In genomic region chr3:194872669-194872977, GRCh38 we compare ENCODE assay signal across 10 cellular contexts.
DNase-seq lines count a peak whose midpoint lies in the region; ATAC-seq, FAIRE-seq and TF ChIP-seq lines count a peak whose summit lies in the region.
"Had no signal": no experiment of that assay in that cellular context is flagged by ENCODE, and none has a peak within 500 bp of the region (broad histone marks: within the 10 kb centered on the region; RNA-seq: fewer than 3 reads in every experiment).

No MANE protein-coding gene starts in this region.

- H3K27me3 ChIP-seq in IMR-90 (ENCODE audit: control insufficient read depth, insufficient read depth, low read length) (no peaks in the 10 kb centered on the region; the same call in 1 of the 2 replicates), bronchial epithelial cell (ENCODE audit: control insufficient read depth, insufficient read depth, low read length) (no peaks in the 10 kb centered on the region), keratinocyte (ENCODE audit: control insufficient read depth, extremely low read depth, insufficient read depth, low read length) (no peaks in the 10 kb centered on the region)

- FAIRE-seq in bronchial epithelial cell (lab: Jason Lieb, UNC): no peak
- FAIRE-seq in keratinocyte (lab: Jason Lieb, UNC): peak; percentile 95

- ATAC-seq in IMR-90 (ENCODE audit: low read depth): peak; percentile 43
- ATAC-seq in HG03457 (IDR thresholded peaks at IDR 0.05; ENCODE audit: unreplicated experiment): no peak
- no peak for ATAC-seq in stimulated activated naive CD8-positive, alpha-beta T cell treated with anti-CD3 and anti-CD28 coated beads, Interleukin-15, Interleukin-2, amounts not matched to agents 100 U/mL and 50 U/mL, for 24 hours
- ATAC-seq in HG02763 (IDR thresholded peaks at IDR 0.05; ENCODE audit: unreplicated experiment): no peak

- CTCF ChIA-PET in IMR-90 (lab: Yijun Ruan, JAX): interaction anchor here (0.8 kb wide), 1 partner anchor 234 kb away, joined by 3 read pairs; no protein-coding TSS in a partner anchor

- H3K4me2 ChIP-seq in IMR-90 (ENCODE audit: low read depth, low read length) (peak overlapping the region; percentile 66), keratinocyte (ENCODE audit: control insufficient read depth, extremely low read depth, insufficient read depth, low read depth, low read length) (peak overlapping the region; percentile 74)

- in situ Hi-C loops in IMR-90 (cut with MboI; ENCODE audit: low sequenced_read_pairs): loop anchor here (25.0 kb wide), 1 partner anchor 535 kb away; no protein-coding TSS in a partner anchor

- DNase-seq in AG08395 (ENCODE audit: low spot score) (peak; percentile 73), IMR-90 (peak; percentile 83), bronchial epithelial cell (ENCODE audit: low read depth) (peak; percentile 79), keratinocyte (ENCODE audit: low read depth, low spot score) (peak; percentile 32), GM19238 (ENCODE audit: insufficient read length, low spot score) (no peak)
- no peak for DNase-seq in stimulated activated naive CD8-positive, alpha-beta T cell treated with anti-CD3 and anti-CD28 coated beads, Interleukin-15, Interleukin-2, amounts not matched to agents 100 U/mL and 50 U/mL, for 24 hours
- DNase-seq: cerebellar nuclear complex, T-helper 1 cell had no signal

- H2BK5ac ChIP-seq in IMR-90 (ENCODE audit: low read depth, low read length, poor library complexity, severe bottlenecking): peak overlapping the region; percentile 76

- peak overlapping the region; percentile 92; the same call in 1 of the 2 replicates for H3K14ac ChIP-seq in IMR-90 (replicated peaks; ENCODE audit: low read depth, low read length)

- peak overlapping the region; percentile 81 for H3K18ac ChIP-seq in IMR-90 (ENCODE audit: low read depth, low read length)

- peak overlapping the region; percentile 93 for H3K4ac ChIP-seq in IMR-90 (ENCODE audit: low read depth, low read length)

- no peaks in the 10 kb centered on the region for H4K20me1 ChIP-seq in IMR-90 (ENCODE audit: insufficient read depth, low read length)
- H4K20me1 ChIP-seq in keratinocyte (ENCODE audit: control insufficient read depth, extremely low read depth, insufficient read depth, low read length): no peaks in the 10 kb centered on the region

- intact Hi-C loops in IMR-90 (cut with micrococcal nuclease): loop anchor here (2.0 kb wide), 1 partner anchor 184 kb away; no protein-coding TSS in a partner anchor

- WGBS in IMR-90 (ENCODE audit: extremely low coverage in 2 of 2, insufficient read length in 1 of 2), 2 experiments: no CpG with 5 or more reads among the region's 2 CpGs

- H3K4me1 ChIP-seq in IMR-90 (ENCODE audit: control insufficient read depth, insufficient read depth, low read length) (peaks cover 17% of the 10 kb centered on the region), keratinocyte (ENCODE audit: control insufficient read depth, extremely low read depth, insufficient read depth, low read length) (peaks cover 36% of the 10 kb centered on the region)

- peak overlapping the region; percentile 96 for H2AK5ac ChIP-seq in IMR-90 (ENCODE audit: low read depth, low read length)

- no peak for TF ChIP-seq RAD21 in IMR-90 (IDR thresholded peaks at IDR 0.05; ENCODE audit: low read length)

- no TSS peak for BruUV-seq in IMR-90 (replicated peaks; lab: Mats Ljungman, UMichigan)

- H3K36me3 ChIP-seq in IMR-90 (ENCODE audit: control insufficient read depth, insufficient read depth, low read length) (no peaks in the 10 kb centered on the region), bronchial epithelial cell (ENCODE audit: control insufficient read depth, insufficient read depth, low read length) (no peaks in the 10 kb centered on the region), keratinocyte (ENCODE audit: control insufficient read depth in 2 of 2, extremely low read depth in 1 of 2, insufficient read depth in 2 of 2, low read length in 2 of 2) (no peaks in the 10 kb centered on the region)

- H3K27ac ChIP-seq in IMR-90 (ENCODE audit: insufficient read depth, low read length): peak overlapping the region; percentile 86
- H3K27ac ChIP-seq in keratinocyte (ENCODE audit: control insufficient read depth, insufficient read depth, low read length): peak overlapping the region; percentile 82

- H3K4me3 ChIP-seq in IMR-90 (ENCODE audit: insufficient read depth, low read depth, low read length) (no peak overlapping the region), bronchial epithelial cell (ENCODE audit: low read depth, low read length) (no peak overlapping the region), keratinocyte (ENCODE audit: control insufficient read depth in 2 of 3, extremely low read depth in 1 of 3, insufficient read depth in 2 of 3, low read depth in 1 of 3, low read length in 3 of 3) (no peak overlapping the region)

- no peaks in the 10 kb centered on the region for H3K79me1 ChIP-seq in IMR-90 (ENCODE audit: low read depth in 1 of 2, low read length in 2 of 2)

- H2BK20ac ChIP-seq in IMR-90 (ENCODE audit: low read depth, low read length): peak overlapping the region; percentile 91

- H4K8ac ChIP-seq in IMR-90 (ENCODE audit: low read depth in 2 of 2, low read length in 2 of 2): peak overlapping the region; percentile 81 to 86; a peak in 2 of 4 replicates

- H3K23ac ChIP-seq in IMR-90 (ENCODE audit: low read depth, low read length): peak overlapping the region; percentile 70

- TF ChIP-seq POLR2A in IMR-90 (IDR thresholded peaks at IDR 0.05; ENCODE audit: low read depth, low read length): no peak

- peak overlapping the region; percentile 82; the same call in 2 of the 3 replicates for H2BK15ac ChIP-seq in IMR-90 (ENCODE audit: low read depth, low read length)

- peak overlapping the region; percentile 63; the same call in 1 of the 2 replicates for H3K56ac ChIP-seq in IMR-90 (ENCODE audit: extremely low read depth, insufficient read depth, low read length)

- TF ChIP-seq CTCF in IMR-90 (conservative IDR thresholded peaks at IDR 0.05; ENCODE audit: low read depth, low read length) (no peak), bronchial epithelial cell (IDR thresholded peaks at IDR 0.05; ENCODE audit: insufficient read depth, low read length, severe bottlenecking) (no peak), keratinocyte (optimal IDR thresholded peaks at IDR 0.05 in 1 of 3, IDR thresholded peaks at IDR 0.05 in 1 of 3, conservative IDR thresholded peaks at IDR 0.05 in 1 of 3; ENCODE audit: extremely low read depth in 1 of 3, insufficient read depth in 2 of 3, low read length in 3 of 3) (no peak)

- H2BK120ac ChIP-seq in IMR-90 (ENCODE audit: low read depth, low read length): peak overlapping the region; percentile 92

- H3K9ac ChIP-seq in IMR-90 (ENCODE audit: low read depth, low read length) (0 out of 2 replicates have a peak overlapping the region, but pooled peaks have one; percentile 16), keratinocyte (ENCODE audit: control insufficient read depth, extremely low read depth, insufficient read depth, low read length) (peak overlapping the region; percentile 39)

- POLR2A ChIA-PET in IMR-90 (lab: Charles Lee; ENCODE audit: unreplicated experiment): no interaction called here

- peak overlapping the region; percentile 93 for H4K91ac ChIP-seq in IMR-90 (ENCODE audit: insufficient read depth, low read depth, low read length)

- H4K5ac ChIP-seq in IMR-90 (ENCODE audit: low read depth, low read length): peak overlapping the region; percentile 77; the same call in 1 of the 2 replicates

- H3K9me3 ChIP-seq in IMR-90 (ENCODE audit: control insufficient read depth, insufficient read depth, low read length) (peaks cover 6% of the 10 kb centered on the region), keratinocyte (ENCODE audit: control insufficient read depth, low read depth, low read length) (no peaks in the 10 kb centered on the region)

- H3K79me2 ChIP-seq in keratinocyte (ENCODE audit: control insufficient read depth, insufficient read depth, low read length): no peaks in the 10 kb centered on the region

- peak overlapping the region; percentile 90 for H2AK9ac ChIP-seq in IMR-90 (replicated peaks; ENCODE audit: low read depth, low read length, poor library complexity)

- dilution Hi-C loops in IMR-90 (cut with HindIII; ENCODE audit: low sequenced_read_pairs, unreplicated experiment) (no loop called here), keratinocyte (cut with MboI; ENCODE audit: extremely low pct_ligation_motif_present, low sequenced_read_pairs) (no loop called here)

- H2AFZ ChIP-seq in IMR-90 (replicated peaks; ENCODE audit: low read length, poor library complexity) (peak overlapping the region; percentile 60), keratinocyte (ENCODE audit: control insufficient read depth, low read length) (no peak overlapping the region)

- H3K9me1 ChIP-seq in IMR-90 (ENCODE audit: insufficient read depth, low read length) (peaks cover 10% of the 10 kb centered on the region), keratinocyte (ENCODE audit: control insufficient read depth, extremely low read depth, insufficient read depth, low read length) (no peaks in the 10 kb centered on the region)

TF ChIP-seq in IMR-90, 13 proteins besides CTCF, POLR2A, EP300 and RAD21:
- TF ChIP-seq RCOR1 (IDR thresholded peaks at IDR 0.05; ENCODE audit: insufficient replicate concordance, low read length): no peak
- peak; percentile 5; the same call in 1 of the 2 replicates for TF ChIP-seq SMC3 (IDR thresholded peaks at IDR 0.05; ENCODE audit: low read depth, low read length)
- TF ChIP-seq MXI1 (IDR thresholded peaks at IDR 0.05; ENCODE audit: borderline replicate concordance, low read depth, low read length): no peak
- TF ChIP-seq FOS (IDR thresholded peaks at IDR 0.05; ENCODE audit: low read depth, low read length): 0 out of 2 replicates have a peak, but pooled peaks have one; percentile 23
- no peak for TF ChIP-seq USF2 (IDR thresholded peaks at IDR 0.05; ENCODE audit: low read depth, low read length)

Comparison
In these comparisons a context has a peak if more than half of its experiments do, and no peak if none do; other contexts are left out.
1. DNase-seq: peak in AG08395 (single experiment), IMR-90 (single experiment), bronchial epithelial cell (single experiment) and keratinocyte (single experiment); none in GM19238 (single experiment) and stimulated activated naive CD8-positive, alpha-beta T cell treated with anti-CD3 and anti-CD28 coated beads, Interleukin-15, Interleukin-2, amounts not matched to agents 100 U/mL and 50 U/mL, for 24 hours (single experiment).